ENCODE assay signal across 18 cellular contexts in the genomic region with DNA sequence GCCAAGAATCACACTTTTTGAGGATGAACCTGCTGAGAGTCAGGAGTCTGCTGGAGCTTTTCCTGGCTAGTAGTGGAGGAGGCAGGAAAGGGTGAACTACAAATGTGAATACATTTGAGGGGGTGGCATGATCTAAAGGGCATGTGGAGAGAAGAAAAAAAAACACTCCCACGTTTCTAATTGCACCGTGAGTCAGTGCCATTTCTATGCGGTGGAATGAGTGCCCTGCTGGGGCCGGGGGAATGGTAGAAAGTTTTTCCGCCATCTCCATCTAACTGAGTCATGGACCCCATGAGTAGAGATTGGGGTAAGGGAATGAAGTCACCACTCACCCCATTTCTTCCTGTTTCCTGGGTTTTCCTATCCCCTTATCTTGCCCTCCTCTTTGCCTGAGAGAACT. TPM values are rescaled to one million over a fixed set of nuclear protein-coding genes. Genes with fewer than 3 reads are reported as not detected.
DNase-seq lines count a peak whose midpoint lies in the region.
"Had no signal": no experiment of that assay in that cellular context is flagged by ENCODE, and none has a peak within 500 bp of the region (broad histone marks: within the 10 kb centered on the region; RNA-seq: fewer than 3 reads in every experiment).

No MANE protein-coding gene starts in this region.

- H3K27ac Mint-ChIP-seq in activated naive CD4-positive, alpha-beta T cell treated with anti-CD3 and anti-CD28 coated beads, Interleukin-2, amount 10 ng/mL, durations not matched to agents 7 days and 5 days: no peak overlapping the region
- H3K27ac Mint-ChIP-seq: activated T-cell treated with anti-CD3 and anti-CD28 coated beads, Interleukin-2, amount 50 U/mL, for 72 hours; CD14-positive monocyte; naive thymus-derived CD8-positive, alpha-beta T cell had no signal

- DNase-seq in ELR (ENCODE audit: low read depth) (peak; percentile 73), RPMI7951 (ENCODE audit: low read depth) (peak; percentile 29), dermis blood vessel endothelial cell (peak; percentile 40), skeletal muscle cell (ENCODE audit: low read depth) (peak; percentile 47), NCI-H2029 (lab: John Stamatoyannopoulos, UW) (no peak)
- DNase-seq in stimulated activated CD4-positive, alpha-beta T cell treated with anti-CD3 and anti-CD28 coated beads, Interleukin-15, amount 100 ng/mL, for 24 hours: no peak
- DNase-seq in activated naive CD4-positive, alpha-beta T cell treated with anti-CD3 and anti-CD28 coated beads, Interleukin-2, amount 10 ng/mL, durations not matched to agents 7 days and 5 days: no peak
- DNase-seq: activated CD4-positive, alpha-beta T cell treated with anti-CD3 and anti-CD28 coated beads, Interleukin-2, amount 50 U/mL, for 4 hours; activated T-cell treated with anti-CD3 and anti-CD28 coated beads, Interleukin-2, amount 50 U/mL, for 72 hours; amygdala; DMS79; naive thymus-derived CD8-positive, alpha-beta T cell; NCI-H2029 treated with DMSO at 0.1 percent for 48 hours; NCI-H69; PC-9; psoas muscle had no signal

- H3K4me3 Mint-ChIP-seq in activated naive CD4-positive, alpha-beta T cell treated with anti-CD3 and anti-CD28 coated beads, Interleukin-2, amount 10 ng/mL, durations not matched to agents 7 days and 5 days: no peak overlapping the region
- H3K4me3 Mint-ChIP-seq: activated T-cell treated with anti-CD3 and anti-CD28 coated beads, Interleukin-2, amount 50 U/mL, for 72 hours; CD14-positive monocyte; naive thymus-derived CD8-positive, alpha-beta T cell had no signal

- no peaks in the 10 kb centered on the region for H3K36me3 Mint-ChIP-seq in activated naive CD4-positive, alpha-beta T cell treated with anti-CD3 and anti-CD28 coated beads, Interleukin-2, amount 10 ng/mL, durations not matched to agents 7 days and 5 days
- H3K36me3 Mint-ChIP-seq: CD14-positive monocyte; naive thymus-derived CD8-positive, alpha-beta T cell had no signal

- peaks cover 10% of the 10 kb centered on the region for H3K27me3 Mint-ChIP-seq in activated naive CD4-positive, alpha-beta T cell treated with anti-CD3 and anti-CD28 coated beads, Interleukin-2, amount 10 ng/mL, durations not matched to agents 7 days and 5 days

- CTCF ChIA-PET in activated naive CD4-positive, alpha-beta T cell treated with anti-CD3 and anti-CD28 coated beads, Interleukin-2, amount 10 ng/mL, durations not matched to agents 7 days and 5 days (lab: Charles Lee): no interaction called here

- H3K4me1 Mint-ChIP-seq in activated naive CD4-positive, alpha-beta T cell treated with anti-CD3 and anti-CD28 coated beads, Interleukin-2, amount 10 ng/mL, durations not matched to agents 7 days and 5 days: no peaks in the 10 kb centered on the region
- H3K4me1 Mint-ChIP-seq: naive thymus-derived CD8-positive, alpha-beta T cell had no signal

- no peak overlapping the region for H3K4me3 ChIP-seq in skeletal muscle cell (ENCODE audit: low read depth, low read length)
- H3K4me3 ChIP-seq: PC-9, psoas muscle, suprapubic skin had no signal

- no peaks in the 10 kb centered on the region for H3K9me3 Mint-ChIP-seq in activated naive CD4-positive, alpha-beta T cell treated with anti-CD3 and anti-CD28 coated beads, Interleukin-2, amount 10 ng/mL, durations not matched to agents 7 days and 5 days
- H3K9me3 Mint-ChIP-seq: activated T-cell treated with anti-CD3 and anti-CD28 coated beads, Interleukin-2, amount 50 U/mL, for 72 hours; naive thymus-derived CD8-positive, alpha-beta T cell had no signal

RNA-seq across cellular contexts. Expression of a gene that starts 19.8 kb away (rescaled TPM):
- total RNA-seq in RPMI7951 (2014; rRNA removed; shearing (Covaris generic)): 181 and 203 TPM in 2 replicates
- total RNA-seq in dermis blood vessel endothelial cell: 258 and 269 TPM in 2 replicates

RNA-seq across cellular contexts. Expression of a gene that starts 39.9 kb away (rescaled TPM):
- 105 and 114 TPM in 2 replicates for total RNA-seq in RPMI7951 (2014; rRNA removed; shearing (Covaris generic))
- 112 and 140 TPM in 2 replicates for total RNA-seq in dermis blood vessel endothelial cell

Comparison
In these comparisons a context has a peak if more than half of its experiments do, and no peak if none do; other contexts are left out.
1. DNase-seq: peak in ELR (single experiment), RPMI7951 (single experiment), dermis blood vessel endothelial cell (single experiment) and skeletal muscle cell (single experiment); none in stimulated activated CD4-positive, alpha-beta T cell treated with anti-CD3 and anti-CD28 coated beads, Interleukin-15, amount 100 ng/mL, for 24 hours (single experiment), activated naive CD4-positive, alpha-beta T cell treated with anti-CD3 and anti-CD28 coated beads, Interleukin-2, amount 10 ng/mL, durations not matched to agents 7 days and 5 days (single experiment) and NCI-H2029 (single experiment).